Comparison of ENCODE assay signal across 27 cellular contexts in the genomic region with DNA sequence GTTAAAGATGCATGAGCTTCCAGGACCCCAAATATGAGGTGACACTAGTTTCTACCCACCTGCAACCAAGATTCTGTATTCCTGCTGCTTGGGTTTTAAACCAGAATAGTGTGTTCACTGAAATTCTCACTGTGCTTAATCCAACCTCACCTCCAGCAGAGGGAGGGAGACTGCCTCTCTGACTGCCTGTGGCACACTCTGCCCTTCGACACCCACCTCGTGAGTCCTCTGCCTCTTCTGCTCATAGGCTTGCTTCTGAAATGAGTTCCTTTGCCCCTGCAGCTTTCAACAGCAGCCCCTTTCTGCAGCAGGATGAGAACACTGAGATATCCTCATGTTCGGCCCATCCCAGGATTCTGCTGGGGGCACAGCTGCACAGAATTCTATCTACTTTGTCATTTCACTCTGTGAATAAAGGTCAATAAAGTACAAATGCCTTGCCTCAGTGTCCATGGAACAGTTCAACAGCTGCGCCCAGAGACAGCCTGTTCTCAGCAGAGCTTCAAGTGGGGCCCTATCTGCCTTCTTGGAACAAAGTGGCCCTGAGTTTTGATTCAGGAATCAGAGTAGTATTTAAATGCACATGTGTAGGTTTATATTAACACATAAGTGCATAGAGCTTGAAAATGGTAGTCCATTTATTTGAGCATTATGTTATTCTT.
"Had no signal": no experiment of that assay in that cellular context is flagged by ENCODE, and none has a peak within 500 bp of the region (broad histone marks: within the 10 kb centered on the region; RNA-seq: fewer than 3 reads in every experiment).

No MANE protein-coding gene starts in this region.

- H3K4me1 Mint-ChIP-seq: activated naive CD4-positive, alpha-beta T cell treated with anti-CD3 and anti-CD28 coated beads, Interleukin-2, amount 10 ng/mL, durations not matched to agents 7 days and 5 days; activated naive CD8-positive, alpha-beta T cell treated with anti-CD3 and anti-CD28 coated beads for 36 hours; IgD-negative memory B cell; T-cell had no signal

- H3K36me3 Mint-ChIP-seq: activated naive CD4-positive, alpha-beta T cell treated with anti-CD3 and anti-CD28 coated beads, Interleukin-2, amount 10 ng/mL, durations not matched to agents 7 days and 5 days; activated naive CD8-positive, alpha-beta T cell treated with anti-CD3 and anti-CD28 coated beads for 36 hours; IgD-negative memory B cell; T-cell had no signal

- DNase-seq: activated CD4-positive, CD25-positive, alpha-beta regulatory T cell; activated CD8-positive, alpha-beta memory T cell treated with anti-CD3 and anti-CD28 coated beads, Interleukin-2, amount 50 U/mL, for 4 hours; activated CD8-positive, alpha-beta T cell treated with anti-CD3 and anti-CD28 coated beads for 36 hours; activated gamma-delta T cell treated with Interleukin-2 at 50 U/mL for 16 hours; activated naive CD4-positive, alpha-beta T cell treated with anti-CD3 and anti-CD28 coated beads, Interleukin-2, amount 10 ng/mL, durations not matched to agents 7 days and 5 days; activated naive CD8-positive, alpha-beta T cell treated with anti-CD3 and anti-CD28 coated beads for 36 hours; activated T-cell treated with anti-CD3 and anti-CD28 coated beads, Interleukin-2, amount 50 U/mL, for 72 hours; brain microvascular endothelial cell; KG1; MG63; MV-4-11; NCI-H146; NCI-H1930; NCI-H2171; NCI-H2227 treated with DMSO at 0.1 percent for 48 hours; NCI-H446 treated with DMSO at 0.1 percent for 48 hours; NCI-H524 treated with DMSO at 0.1 percent for 48 hours; NCI-H748 treated with DMSO at 0.1 percent for 48 hours; PC-3; SHP77 treated with DMSO at 0.1 percent for 48 hours; T-cell; T-helper 2 cell; T1000 had no signal

- ATAC-seq: activated CD8-positive, alpha-beta T cell treated with anti-CD3 and anti-CD28 coated beads for 36 hours; activated T-cell treated with anti-CD3 and anti-CD28 coated beads, Interleukin-2, amount 50 U/mL, for 72 hours; PC-3; T-cell had no signal

- H3K36me3 ChIP-seq: brain microvascular endothelial cell, cardiac muscle cell, MG63 had no signal

- H3K9me3 ChIP-seq: MG63 had no signal

- H3K27ac Mint-ChIP-seq: activated CD8-positive, alpha-beta T cell treated with anti-CD3 and anti-CD28 coated beads for 36 hours; activated naive CD4-positive, alpha-beta T cell treated with anti-CD3 and anti-CD28 coated beads, Interleukin-2, amount 10 ng/mL, durations not matched to agents 7 days and 5 days; activated naive CD8-positive, alpha-beta T cell treated with anti-CD3 and anti-CD28 coated beads for 36 hours; activated T-cell treated with anti-CD3 and anti-CD28 coated beads, Interleukin-2, amount 50 U/mL, for 72 hours; activated T-helper 2 cell treated with anti-CD3 and anti-CD28 coated beads, Interferon-gamma antibody, Interleukin-2, Interleukin-4, amounts not matched to agents 10 μg/mL and 5 μg/mL and 100 μg/mL, durations not matched to agents 14 hours and 24 hours and 36 hours; T-cell had no signal

- H3K27me3 Mint-ChIP-seq: activated CD8-positive, alpha-beta T cell treated with anti-CD3 and anti-CD28 coated beads for 36 hours; activated naive CD4-positive, alpha-beta T cell treated with anti-CD3 and anti-CD28 coated beads, Interleukin-2, amount 10 ng/mL, durations not matched to agents 7 days and 5 days; T-cell had no signal

- H3K9me3 Mint-ChIP-seq: activated CD8-positive, alpha-beta T cell treated with anti-CD3 and anti-CD28 coated beads for 36 hours; activated naive CD8-positive, alpha-beta T cell treated with anti-CD3 and anti-CD28 coated beads for 36 hours; activated T-helper 2 cell treated with anti-CD3 and anti-CD28 coated beads, Interferon-gamma antibody, Interleukin-2, Interleukin-4, amounts not matched to agents 10 μg/mL and 5 μg/mL and 100 μg/mL, durations not matched to agents 14 hours and 24 hours and 36 hours; IgD-negative memory B cell had no signal

- H3K27me3 ChIP-seq: brain microvascular endothelial cell, cardiac muscle cell, MG63 had no signal

- H3K27ac ChIP-seq: brain microvascular endothelial cell, cardiac muscle cell, SK-N-MC had no signal

- H3K4me3 ChIP-seq: cardiac muscle cell, MG63, SK-N-MC had no signal

- H3K4me3 Mint-ChIP-seq: activated CD8-positive, alpha-beta T cell treated with anti-CD3 and anti-CD28 coated beads for 36 hours; activated naive CD4-positive, alpha-beta T cell treated with anti-CD3 and anti-CD28 coated beads, Interleukin-2, amount 10 ng/mL, durations not matched to agents 7 days and 5 days; activated naive CD8-positive, alpha-beta T cell treated with anti-CD3 and anti-CD28 coated beads for 36 hours; activated T-cell treated with anti-CD3 and anti-CD28 coated beads, Interleukin-2, amount 50 U/mL, for 72 hours; IgD-negative memory B cell; T-cell had no signal
